Comparison of ENCODE assay signal across 31 cellular contexts in genomic region chr11:94639901-94640721, GRCh38.
A peak's percentile ranks its signal among the peaks of the same experiment; 100 is the strongest.
DNase-seq lines count a peak whose midpoint lies in the region; ATAC-seq and TF ChIP-seq lines count a peak whose summit lies in the region.
"Had no signal": no experiment of that assay in that cellular context is flagged by ENCODE, and none has a peak within 500 bp of the region (broad histone marks: within the 10 kb centered on the region; RNA-seq: fewer than 3 reads in every experiment).

No MANE protein-coding gene starts in this region.

- H2BK12ac ChIP-seq in H9 (ENCODE audit: insufficient read length, low read depth, low read length), result no peak overlapping the region

- H3K9me3 ChIP-seq in H9 (ENCODE audit: control insufficient read depth, low read depth, low read length) (no peaks in the 10 kb centered on the region), OCI-LY3 (ENCODE audit: insufficient read depth, low read length) (no peaks in the 10 kb centered on the region), heart left ventricle (no peaks in the 10 kb centered on the region), Peyer's patch (no peaks in the 10 kb centered on the region)
- H3K9me3 ChIP-seq: BLaER1, breast epithelium, Caco-2, pancreas, SJCRH30 had no signal

- no peak overlapping the region for H3K4me2 ChIP-seq in H9 (ENCODE audit: insufficient read depth, insufficient read length, low read length)
- H3K4me2 ChIP-seq in OCI-LY3 (ENCODE audit: low read length), result no peak overlapping the region
- no peak overlapping the region for H3K4me2 ChIP-seq in mesendoderm (ENCODE audit: low read length)
- H3K4me2 ChIP-seq: hepatocyte, PC-9 had no signal

- H2BK5ac ChIP-seq in H9 (ENCODE audit: insufficient read length, low read length) (no peak overlapping the region), mesendoderm (ENCODE audit: low read length) (peak overlapping the region; percentile 92)

- H3K4me3 Mint-ChIP-seq in H9, result peak overlapping the region in 1 of 2 experiments; percentile 7; a peak in 1 of 5 replicates
- H3K4me3 Mint-ChIP-seq in activated T-cell treated with anti-CD3 and anti-CD28 coated beads, Interleukin-2, amount 50 U/mL, for 24 hours, result no peak overlapping the region
- H3K4me3 Mint-ChIP-seq: activated CD8-positive, alpha-beta T cell treated with anti-CD3 and anti-CD28 coated beads for 36 hours; activated naive CD4-positive, alpha-beta T cell treated with anti-CD3 and anti-CD28 coated beads, Interleukin-2, amount 50 U/mL, for 24 hours had no signal

- WGBS in H9 (ENCODE audit: extremely low coverage, insufficient read length, low lambda C conversion rate), result no CpG with 5 or more reads among the region's 13 CpGs
- WGBS in heart left ventricle, 4 donors, result 77 to 82% (median 80%) methylated on average over 13 of the region's 13 CpGs
- no CpG with 5 or more reads among the region's 13 CpGs for WGBS in mesendoderm (ENCODE audit: extremely low coverage, insufficient coverage, low lambda C conversion rate)

- H3K4me1 ChIP-seq in H9 (ENCODE audit: insufficient read depth, low read length) (peaks cover 7% of the 10 kb centered on the region; the same call in 1 of the 2 replicates), OCI-LY3 (ENCODE audit: low read length) (peaks cover 9% of the 10 kb centered on the region), heart left ventricle (peaks cover 0 to 28% (median 13%) of the 10 kb centered on the region in 12 donors), mesendoderm (ENCODE audit: control insufficient read depth, low read depth, low read length) (peaks cover 20% of the 10 kb centered on the region), Peyer's patch (peaks cover 0 to 7% (median 0%) of the 10 kb centered on the region in 4 donors)
- H3K4me1 ChIP-seq: breast epithelium, pancreas, SJCRH30 had no signal

- H3K27ac Mint-ChIP-seq in H9, result no peak overlapping the region; a peak in 2 of 7 replicates
- no peak overlapping the region for H3K27ac Mint-ChIP-seq in activated T-cell treated with anti-CD3 and anti-CD28 coated beads, Interleukin-2, amount 50 U/mL, for 24 hours
- H3K27ac Mint-ChIP-seq: activated CD8-positive, alpha-beta T cell treated with anti-CD3 and anti-CD28 coated beads for 36 hours; activated naive CD4-positive, alpha-beta T cell treated with anti-CD3 and anti-CD28 coated beads, Interleukin-2, amount 50 U/mL, for 24 hours; activated T-helper 2 cell treated with anti-CD3 and anti-CD28 coated beads, Interferon-gamma antibody, Interleukin-2, Interleukin-4, amounts not matched to agents 10 μg/mL and 5 μg/mL and 100 μg/mL, durations not matched to agents 14 hours and 24 hours and 36 hours had no signal

- H2AK5ac ChIP-seq in H9 (ENCODE audit: insufficient read length, low read length) (no peak overlapping the region), mesendoderm (ENCODE audit: low read length) (peak overlapping the region; percentile 100)

- H4K8ac ChIP-seq in H9 (replicated peaks; ENCODE audit: insufficient read length, low read depth, low read length) (no peak overlapping the region), mesendoderm (ENCODE audit: low read depth, low read length) (no peak overlapping the region)

- H3K14ac ChIP-seq in H9 (ENCODE audit: insufficient read depth, low read length), result no peak overlapping the region

- H2BK120ac ChIP-seq in H9 (ENCODE audit: low read depth, low read length, poor library complexity, severe bottlenecking) (no peak overlapping the region), mesendoderm (ENCODE audit: low read depth, low read length) (peak overlapping the region; percentile 84)

- no peaks in the 10 kb centered on the region for H3K9me3 Mint-ChIP-seq in H9
- no peaks in the 10 kb centered on the region for H3K9me3 Mint-ChIP-seq in activated T-cell treated with anti-CD3 and anti-CD28 coated beads, Interleukin-2, amount 50 U/mL, for 24 hours
- H3K9me3 Mint-ChIP-seq: activated CD8-positive, alpha-beta T cell treated with anti-CD3 and anti-CD28 coated beads for 36 hours; activated naive CD4-positive, alpha-beta T cell treated with anti-CD3 and anti-CD28 coated beads, Interleukin-2, amount 50 U/mL, for 24 hours; activated T-helper 2 cell treated with anti-CD3 and anti-CD28 coated beads, Interferon-gamma antibody, Interleukin-2, Interleukin-4, amounts not matched to agents 10 μg/mL and 5 μg/mL and 100 μg/mL, durations not matched to agents 14 hours and 24 hours and 36 hours; HFFc6 had no signal

- H3K4me1 Mint-ChIP-seq in H9, result peaks cover 19 to 39% of the 10 kb centered on the region in 2 experiments
- H3K4me1 Mint-ChIP-seq in activated T-cell treated with anti-CD3 and anti-CD28 coated beads, Interleukin-2, amount 50 U/mL, for 24 hours (ENCODE audit: low read depth), result peaks cover 7% of the 10 kb centered on the region

- no peaks in the 10 kb centered on the region for H3K27me3 ChIP-seq in H9 (ENCODE audit: insufficient read depth, low read length)
- no peaks in the 10 kb centered on the region for H3K27me3 ChIP-seq in OCI-LY3 (ENCODE audit: low read depth, low read length)
- no peaks in the 10 kb centered on the region for H3K27me3 ChIP-seq in heart left ventricle
- no peaks in the 10 kb centered on the region for H3K27me3 ChIP-seq in mesendoderm (ENCODE audit: insufficient read depth, low read length, poor library complexity)
- H3K27me3 ChIP-seq in Peyer's patch, result no peaks in the 10 kb centered on the region
- H3K27me3 ChIP-seq: BLaER1, breast epithelium, hepatocyte, pancreas, SJCRH30 had no signal

- H3K79me2 ChIP-seq in H9 (ENCODE audit: insufficient read depth, low read length), result no peaks in the 10 kb centered on the region; the same call in 1 of the 2 replicates
- H3K79me2 ChIP-seq in OCI-LY3 (ENCODE audit: low read length), result no peaks in the 10 kb centered on the region
- H3K79me2 ChIP-seq in mesendoderm (ENCODE audit: control insufficient read depth, insufficient read depth, low read length), result no peaks in the 10 kb centered on the region
- H3K79me2 ChIP-seq: hepatocyte had no signal

- TF ChIP-seq CTCF in H9 (conservative IDR thresholded peaks at IDR 0.05), result no peak
- no peak for TF ChIP-seq CTCF in OCI-LY3 (IDR thresholded peaks at IDR 0.05; ENCODE audit: low read depth, low read length)
- no peak for TF ChIP-seq CTCF in heart left ventricle (IDR thresholded peaks at IDR 0.05)
- TF ChIP-seq CTCF in Peyer's patch (IDR thresholded peaks at IDR 0.05), result no peak

- intact Hi-C loops in heart left ventricle (cut with DNase I), result no loop called here

- no peaks in the 10 kb centered on the region; a peak in 2 of 7 replicates for H3K36me3 Mint-ChIP-seq in H9 (ENCODE audit: insufficient read depth in 1 of 3, low read depth in 3 of 3)
- H3K36me3 Mint-ChIP-seq in activated T-cell treated with anti-CD3 and anti-CD28 coated beads, Interleukin-2, amount 50 U/mL, for 24 hours (ENCODE audit: low read depth), result no peaks in the 10 kb centered on the region
- H3K36me3 Mint-ChIP-seq: activated naive CD4-positive, alpha-beta T cell treated with anti-CD3 and anti-CD28 coated beads, Interleukin-2, amount 50 U/mL, for 24 hours had no signal

- H4K91ac ChIP-seq in H9 (ENCODE audit: insufficient read length, low read depth, low read length), result no peak overlapping the region

- H3K23me2 ChIP-seq in H9 (ENCODE audit: insufficient read length, low read depth, low read length, poor library complexity, severe bottlenecking), result no peaks in the 10 kb centered on the region

- H3K4ac ChIP-seq in H9 (ENCODE audit: low read depth, low read length) (no peak overlapping the region), mesendoderm (ENCODE audit: low read depth, low read length) (peak overlapping the region; percentile 99)

- H3K79me1 ChIP-seq in H9 (ENCODE audit: insufficient read depth, low read depth, low read length, poor library complexity, severe bottlenecking) (no peaks in the 10 kb centered on the region), mesendoderm (ENCODE audit: low read length) (peaks cover 2% of the 10 kb centered on the region)

- no peak overlapping the region for H2BK15ac ChIP-seq in H9 (ENCODE audit: low read depth, low read length)
- no peak overlapping the region for H2BK15ac ChIP-seq in mesendoderm (replicated peaks; ENCODE audit: low read depth)

- H3K9ac ChIP-seq in H9 (ENCODE audit: extremely low read depth, insufficient read length, low read length), result no peak overlapping the region
- no peak overlapping the region for H3K9ac ChIP-seq in OCI-LY3 (ENCODE audit: low read length)
- H3K9ac ChIP-seq in mesendoderm (ENCODE audit: low read length), result peak overlapping the region; percentile 29
- H3K9ac ChIP-seq: BLaER1 had no signal

- H3K36me3 ChIP-seq in OCI-LY3 (replicated peaks; ENCODE audit: low read depth, low read length) (no peaks in the 10 kb centered on the region), heart left ventricle (no peaks in the 10 kb centered on the region), mesendoderm (ENCODE audit: control insufficient read depth, insufficient read depth, low read length) (no peaks in the 10 kb centered on the region), Peyer's patch (no peaks in the 10 kb centered on the region)
- H3K36me3 ChIP-seq: BLaER1, breast epithelium, pancreas, SJCRH30 had no signal

- no peak overlapping the region for H2BK20ac ChIP-seq in H9 (ENCODE audit: low read depth, low read length, poor library complexity, severe bottlenecking)

- H2AFZ ChIP-seq in H9 (ENCODE audit: low read length) (no peak overlapping the region), OCI-LY3 (ENCODE audit: low read depth, low read length) (0 out of 2 replicates have a peak overlapping the region, but pooled peaks have one; percentile 99)
- H2AFZ ChIP-seq: hepatocyte, PC-9 had no signal

- TF ChIP-seq POLR2A in heart left ventricle (IDR thresholded peaks at IDR 0.05), result no peak
- TF ChIP-seq POLR2A in Peyer's patch (IDR thresholded peaks at IDR 0.05), result no peak

- ATAC-seq in heart left ventricle, result peak in 3 of 4 donors; percentile 53 to 61 (median 59)
- ATAC-seq: activated CD8-positive, alpha-beta T cell treated with anti-CD3 and anti-CD28 coated beads for 36 hours had no signal

- H4K20me1 ChIP-seq in H9 (ENCODE audit: control insufficient read depth, insufficient read depth, insufficient read length) (no peaks in the 10 kb centered on the region), OCI-LY3 (ENCODE audit: insufficient read depth, low read length) (no peaks in the 10 kb centered on the region)
- H4K20me1 ChIP-seq: BLaER1 had no signal

- H3K27ac ChIP-seq in H9 (ENCODE audit: insufficient read length, low read depth, low read length) (no peak overlapping the region), OCI-LY3 (ENCODE audit: low read length) (no peak overlapping the region), heart left ventricle (peak overlapping the region in 2 of 12 donors; percentile 61 to 86), mesendoderm (ENCODE audit: low read depth, low read length) (peak overlapping the region; percentile 5), Peyer's patch (no peak overlapping the region)
- H3K27ac ChIP-seq: BLaER1, breast epithelium, hepatocyte, pancreas, PC-9, SJCRH30 had no signal

- H4K5ac ChIP-seq in H9 (ENCODE audit: insufficient read length, low read depth, low read length) (no peak overlapping the region), mesendoderm (ENCODE audit: low read length) (peak overlapping the region; percentile 66)

- H3K4me3 ChIP-seq in OCI-LY3 (ENCODE audit: low read length), result no peak overlapping the region
- H3K4me3 ChIP-seq in heart left ventricle, result peak overlapping the region in 2 of 12 donors; percentile 10 to 20
- H3K4me3 ChIP-seq in mesendoderm (ENCODE audit: low read length), result no peak overlapping the region
- no peak overlapping the region for H3K4me3 ChIP-seq in Peyer's patch
- H3K4me3 ChIP-seq: BLaER1, breast epithelium, hepatocyte, pancreas, PC-9, SJCRH30 had no signal

- H3K23ac ChIP-seq in H9 (ENCODE audit: insufficient read length, low read depth, low read length), result no peak overlapping the region
- no peak overlapping the region for H3K23ac ChIP-seq in mesendoderm (ENCODE audit: low read length)

- peaks cover 2% of the 10 kb centered on the region; the same call in 1 of the 2 replicates for H3K27me3 Mint-ChIP-seq in H9 (ENCODE audit: low read depth)
- H3K27me3 Mint-ChIP-seq in activated T-cell treated with anti-CD3 and anti-CD28 coated beads, Interleukin-2, amount 50 U/mL, for 24 hours, result no peaks in the 10 kb centered on the region
- H3K27me3 Mint-ChIP-seq: activated CD8-positive, alpha-beta T cell treated with anti-CD3 and anti-CD28 coated beads for 36 hours; activated naive CD4-positive, alpha-beta T cell treated with anti-CD3 and anti-CD28 coated beads, Interleukin-2, amount 50 U/mL, for 24 hours had no signal

- DNase-seq in H9 (peak; percentile 61), heart left ventricle (peak in 4 of 5 donors; percentile 13 to 43 (median 30)), mesendoderm (peak; percentile 41), DMS 273 (lab: John Stamatoyannopoulos, UW; ENCODE audit: unreplicated experiment) (no peak), Peyer's patch (no peak), NK-92 (lab: John Stamatoyannopoulos, UW; ENCODE audit: unreplicated experiment) (no peak)
- DNase-seq in activated T-cell treated with anti-CD3 and anti-CD28 coated beads, Interleukin-2, amount 50 U/mL, for 24 hours, result no peak
- DNase-seq: activated CD4-positive, alpha-beta T cell treated with anti-CD3 and anti-CD28 coated beads for 1 hour; activated CD8-positive, alpha-beta T cell treated with anti-CD3 and anti-CD28 coated beads for 36 hours; effector CD8-positive, alpha-beta T cell; erythroblast; foreskin fibroblast; HFFc6; NCI-H1092; NCI-H187; NCI-H2171; NCI-H524; NK-92 treated with Interleukin-12 subunit alpha and Interleukin-12 subunit beta, amount 100 ng/mL, for 24 hours; pancreas; PC-9; retina; SJCRH30; stimulated activated CD4-positive, alpha-beta T cell treated with anti-CD3 and anti-CD28 coated beads, Interleukin-2, amount 100 ng/mL, for 48 hours; T-helper 1 cell had no signal

- no peak overlapping the region for H3T11ph ChIP-seq in H9 (ENCODE audit: low read length)

- H3K56ac ChIP-seq in H9 (ENCODE audit: insufficient read length, low read depth, low read length), result no peak overlapping the region
- peak overlapping the region; percentile 73 for H3K56ac ChIP-seq in mesendoderm (ENCODE audit: low read length)

- H3K18ac ChIP-seq in H9 (ENCODE audit: insufficient read length, low read depth, low read length) (no peak overlapping the region), mesendoderm (ENCODE audit: low read length) (peak overlapping the region; percentile 76)

Comparison
In these comparisons a context has a peak if more than half of its experiments do, and no peak if none do; other contexts are left out.
1. DNase-seq: peak in H9 (single experiment), heart left ventricle (4 of 5) and mesendoderm (single experiment); none in DMS 273 (single experiment), Peyer's patch (0 of 3), NK-92 (single experiment) and activated T-cell treated with anti-CD3 and anti-CD28 coated beads, Interleukin-2, amount 50 U/mL, for 24 hours (single experiment).